22 cellular contexts compared by ENCODE assay signal in genomic region chr3:126402178-126402577, GRCh38. TPM values are rescaled to one million over a fixed set of nuclear protein-coding genes. Genes with fewer than 3 reads are reported as not detected.
"Had no signal": no experiment of that assay in that cellular context is flagged by ENCODE, and none has a peak within 500 bp of the region (broad histone marks: within the 10 kb centered on the region; RNA-seq: fewer than 3 reads in every experiment).

No MANE protein-coding gene starts in this region.

- H3K36me3 ChIP-seq: MG63, SJSA1 had no signal

- H3K4me1 ChIP-seq: SJSA1 had no signal

- H3K27ac ChIP-seq: SJSA1, SK-N-MC had no signal

- H3K4me3 ChIP-seq: MG63, SJSA1, SK-N-MC had no signal

- DNase-seq: IMR-90, Karpas-422, KG1, MG63, NCI-H1092, NCI-H1436, NCI-H187, NCI-H2029, NCI-H2081 treated with DMSO at 0.1 percent for 48 hours, NCI-H2171, NCI-H226, NCI-H446, NCI-H510A treated with DMSO at 0.1 percent for 48 hours, NCI-H526, NCI-H748 treated with DMSO at 0.1 percent for 48 hours, Right ventricle myocardium superior, RPMI8226, SIG-M5 had no signal

- ATAC-seq: HepG2 had no signal

- H3K27me3 ChIP-seq: MG63 had no signal

- H3K9me3 ChIP-seq: MG63, SJSA1 had no signal

RNA-seq across cellular contexts. Expression of gene CFAP100, which starts 7.5 kb away (rescaled TPM):
- total RNA-seq: HepG2, HT1080, IMR-90, Right ventricle myocardium superior, SJSA1 had no signal
- polyA plus RNA-seq: IMR-90 had no signal
